15 cellular contexts compared by ENCODE assay signal in the genomic region with DNA sequence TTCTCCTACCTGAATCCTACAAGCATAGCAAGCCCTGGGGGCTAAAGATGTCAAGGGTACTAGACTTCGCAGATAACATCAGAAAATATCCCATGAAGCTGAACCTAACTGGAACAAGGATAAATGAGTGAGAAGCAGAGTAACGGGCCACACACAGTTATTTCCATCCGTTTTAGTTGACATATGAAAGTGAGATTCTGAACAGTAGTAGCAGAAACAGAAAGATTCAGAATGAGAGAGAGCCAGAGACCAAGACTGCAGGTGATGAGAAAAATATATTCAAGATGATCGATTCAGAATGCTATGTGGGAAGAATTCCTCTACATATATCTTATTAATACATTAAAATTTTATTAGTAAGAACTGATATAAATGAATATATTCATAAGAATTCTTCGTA.
DNase-seq lines count a peak whose midpoint lies in the region; ATAC-seq and FAIRE-seq lines count a peak whose summit lies in the region.
"Had no signal": no experiment of that assay in that cellular context is flagged by ENCODE, and none has a peak within 500 bp of the region (broad histone marks: within the 10 kb centered on the region; RNA-seq: fewer than 3 reads in every experiment).

No MANE protein-coding gene starts in this region.

- no peak overlapping the region for H3K27ac Mint-ChIP-seq in activated naive CD4-positive, alpha-beta T cell treated with anti-CD3 and anti-CD28 coated beads, Interleukin-2, amount 50 U/mL, for 72 hours
- H3K27ac Mint-ChIP-seq in effector memory CD8-positive, alpha-beta T cell: no peak overlapping the region

- H3K27me3 ChIP-seq in trophoblast cell (ENCODE audit: insufficient read depth, low read length) (no peaks in the 10 kb centered on the region), right cardiac atrium (ENCODE audit: control insufficient read depth, insufficient read depth) (no peaks in the 10 kb centered on the region), small intestine (ENCODE audit: control insufficient read depth in 2 of 2, insufficient read depth in 2 of 2, low read length in 2 of 2) (no peaks in the 10 kb centered on the region)
- H3K27me3 ChIP-seq: foreskin keratinocyte had no signal

- no peaks in the 10 kb centered on the region for H3K9me3 ChIP-seq in trophoblast cell (ENCODE audit: insufficient read depth, low read depth, low read length)
- H3K9me3 ChIP-seq in right cardiac atrium (ENCODE audit: control insufficient read depth, low read length): no peaks in the 10 kb centered on the region
- H3K9me3 ChIP-seq in small intestine (ENCODE audit: control insufficient read depth, low read depth): no peaks in the 10 kb centered on the region

- peaks cover 1% of the 10 kb centered on the region for H3K79me1 ChIP-seq in trophoblast cell (ENCODE audit: low read length)

- H3K79me2 ChIP-seq in trophoblast cell (ENCODE audit: control insufficient read depth, insufficient read depth, low read length, poor library complexity): no peaks in the 10 kb centered on the region

- H3K9ac ChIP-seq in trophoblast cell (ENCODE audit: low read length): no peak overlapping the region

- H3K4me1 ChIP-seq in trophoblast cell (ENCODE audit: control insufficient read depth in 1 of 2, insufficient read depth in 2 of 2, low read length in 2 of 2) (peaks cover 0 to 3% of the 10 kb centered on the region in 2 experiments), right cardiac atrium (ENCODE audit: control insufficient read depth, insufficient read depth, low read length) (no peaks in the 10 kb centered on the region), small intestine (ENCODE audit: control insufficient read depth in 2 of 2, insufficient read depth in 1 of 2, low read depth in 1 of 2, low read length in 1 of 2) (no peaks in the 10 kb centered on the region)

- H4K12ac ChIP-seq in trophoblast cell (ENCODE audit: low read depth, low read length): no peak overlapping the region

- peaks cover 0 to 2% of the 10 kb centered on the region in 2 experiments for H3K36me3 ChIP-seq in trophoblast cell (ENCODE audit: control insufficient read depth in 1 of 2, insufficient read depth in 2 of 2, low read length in 2 of 2)
- no peaks in the 10 kb centered on the region for H3K36me3 ChIP-seq in small intestine (ENCODE audit: control insufficient read depth in 2 of 2, insufficient read depth in 2 of 2, low read length in 2 of 2)

- no peaks in the 10 kb centered on the region for H3K27me3 Mint-ChIP-seq in effector memory CD8-positive, alpha-beta T cell

- no peak overlapping the region for H3K4me2 ChIP-seq in trophoblast cell (ENCODE audit: low read length)
- H3K4me2 ChIP-seq: PC-9 had no signal

- H2AK5ac ChIP-seq in trophoblast cell (ENCODE audit: low read length): no peak overlapping the region

- WGBS in trophoblast cell (ENCODE audit: extremely low coverage, insufficient coverage, insufficient read length): no CpG with 5 or more reads among the region's 5 CpGs
- 84% methylated on average over 5 of the region's 5 CpGs for WGBS in right cardiac atrium
- 75 to 79% (median 76%) methylated on average over 5 of the region's 5 CpGs for WGBS in small intestine, 3 donors

- no peak overlapping the region for H3K23ac ChIP-seq in trophoblast cell (ENCODE audit: low read length)

- H3K36me3 Mint-ChIP-seq in activated naive CD4-positive, alpha-beta T cell treated with anti-CD3 and anti-CD28 coated beads, Interleukin-2, amount 50 U/mL, for 72 hours: peaks cover 0 to 15% of the 10 kb centered on the region in 2 donors
- H3K36me3 Mint-ChIP-seq in effector memory CD8-positive, alpha-beta T cell (ENCODE audit: insufficient read depth): peaks cover 2% of the 10 kb centered on the region

- no peak for FAIRE-seq in small intestine (lab: Jason Lieb, UNC)
- FAIRE-seq: GM18507, islet of Langerhans had no signal

- intact Hi-C loops in right cardiac atrium (cut with DNase I): no loop called here

- H2AFZ ChIP-seq in trophoblast cell (ENCODE audit: insufficient read depth, low read length, poor library complexity): no peak overlapping the region
- H2AFZ ChIP-seq: PC-9 had no signal

- H2BK12ac ChIP-seq in trophoblast cell (ENCODE audit: low read length): no peak overlapping the region

- no peak for DNase-seq in activated naive CD4-positive, alpha-beta T cell treated with anti-CD3 and anti-CD28 coated beads, Interleukin-2, amount 50 U/mL, for 72 hours (ENCODE audit: low spot score in 2 of 2)
- no peak for DNase-seq in activated naive CD4-positive, alpha-beta T cell treated with Interleukin-2 at 50 U/mL for 16 hours
- DNase-seq in trophoblast cell (no peak), right cardiac atrium (no peak), small intestine (no peak)
- DNase-seq in effector memory CD8-positive, alpha-beta T cell: no peak
- DNase-seq: amniotic stem cell, foreskin keratinocyte, PC-9, substantia nigra had no signal

- H3K4me3 ChIP-seq in trophoblast cell (ENCODE audit: low read depth, low read length): no peak overlapping the region
- no peak overlapping the region for H3K4me3 ChIP-seq in right cardiac atrium (ENCODE audit: low read length)
- no peak overlapping the region for H3K4me3 ChIP-seq in small intestine (ENCODE audit: low read depth in 1 of 2, low read length in 2 of 2)
- H3K4me3 ChIP-seq: PC-9 had no signal

- H3K27ac ChIP-seq in trophoblast cell (ENCODE audit: low read depth, low read length): no peak overlapping the region
- no peak overlapping the region for H3K27ac ChIP-seq in right cardiac atrium (ENCODE audit: low read length)
- no peak overlapping the region for H3K27ac ChIP-seq in small intestine (ENCODE audit: low read depth in 1 of 2, low read length in 1 of 2)
- H3K27ac ChIP-seq: foreskin keratinocyte, HL-60, PC-9 had no signal

- no peak overlapping the region for H4K8ac ChIP-seq in trophoblast cell (ENCODE audit: low read depth, low read length)

- H3K9me3 Mint-ChIP-seq in activated naive CD4-positive, alpha-beta T cell treated with anti-CD3 and anti-CD28 coated beads, Interleukin-2, amount 50 U/mL, for 72 hours: no peaks in the 10 kb centered on the region
- no peaks in the 10 kb centered on the region for H3K9me3 Mint-ChIP-seq in effector memory CD8-positive, alpha-beta T cell

- H3K4me1 Mint-ChIP-seq in effector memory CD8-positive, alpha-beta T cell (ENCODE audit: low read depth in 2 of 2): peaks cover 5 to 19% of the 10 kb centered on the region in 2 donors

- H3K4me3 Mint-ChIP-seq in effector memory CD8-positive, alpha-beta T cell: no peak overlapping the region

- H2BK5ac ChIP-seq in trophoblast cell (ENCODE audit: low read depth, low read length, poor library complexity): no peak overlapping the region

- H2BK120ac ChIP-seq in trophoblast cell (ENCODE audit: insufficient read depth, low read length, poor library complexity): no peak overlapping the region

- no peak overlapping the region for H3K14ac ChIP-seq in trophoblast cell (ENCODE audit: low read length)

- no peak overlapping the region for H3K4ac ChIP-seq in trophoblast cell (ENCODE audit: low read depth, low read length)

- H4K91ac ChIP-seq in trophoblast cell (ENCODE audit: low read depth, low read length): no peak overlapping the region

- H3K18ac ChIP-seq in trophoblast cell (ENCODE audit: low read length): no peak overlapping the region

- ATAC-seq in activated naive CD4-positive, alpha-beta T cell treated with anti-CD3 and anti-CD28 coated beads, Interleukin-2, amount 50 U/mL, for 72 hours: peak; percentile 66 to 94
- ATAC-seq in GM21723 (IDR thresholded peaks at IDR 0.05; ENCODE audit: unreplicated experiment): peak; percentile 81
- peak; percentile 82 for ATAC-seq in HG03280 (IDR thresholded peaks at IDR 0.05; ENCODE audit: unreplicated experiment)
- no peak for ATAC-seq in effector memory CD8-positive, alpha-beta T cell (replicated peaks)
- no peak for ATAC-seq in right cardiac atrium
- ATAC-seq: foreskin keratinocyte had no signal

Comparison
In these comparisons a context has a peak if more than half of its experiments do, and no peak if none do; other contexts are left out.
1. ATAC-seq: peak in activated naive CD4-positive, alpha-beta T cell treated with anti-CD3 and anti-CD28 coated beads, Interleukin-2, amount 50 U/mL, for 72 hours (2 of 2), GM21723 (single experiment) and HG03280 (single experiment); none in effector memory CD8-positive, alpha-beta T cell (single experiment) and right cardiac atrium (0 of 2).